8 cellular contexts compared by ENCODE assay signal in the genomic region with DNA sequence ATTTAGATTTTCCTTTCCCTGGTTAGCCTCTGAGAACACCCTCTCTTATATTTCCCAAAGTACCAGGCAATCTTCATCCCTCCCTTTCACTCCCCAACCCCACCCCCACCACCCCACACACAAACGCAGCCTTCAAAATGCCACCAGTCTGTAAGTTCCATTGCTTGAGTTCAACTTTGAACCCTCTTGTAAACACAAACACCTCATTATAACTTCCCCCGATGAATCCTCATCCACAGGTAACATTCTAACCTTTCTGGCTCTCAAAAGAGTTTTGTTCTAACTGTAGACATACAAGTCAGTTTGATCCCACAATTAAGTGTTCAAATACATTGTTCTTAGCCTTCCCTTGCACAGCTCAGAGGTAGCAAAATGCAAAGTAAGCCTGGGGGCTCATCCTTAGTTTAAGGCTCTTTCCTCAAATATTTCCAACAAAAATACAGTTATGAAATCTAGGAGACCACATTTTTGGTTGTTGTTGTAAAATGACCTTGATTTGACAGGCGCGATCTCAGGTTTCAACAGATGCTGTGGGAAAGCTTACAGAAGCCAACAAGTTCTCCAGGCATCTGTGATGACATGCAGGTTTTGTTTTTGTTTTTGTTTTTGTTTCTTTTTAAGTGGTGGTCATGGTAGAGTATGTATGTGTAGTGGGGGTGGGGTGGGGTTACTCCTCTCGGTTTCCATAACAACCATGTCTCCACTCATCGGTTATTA.
DNase-seq lines count a peak whose midpoint lies in the region; ATAC-seq and TF ChIP-seq lines count a peak whose summit lies in the region.

No MANE protein-coding gene starts in this region.

- H3K4me3 Mint-ChIP-seq in stimulated activated memory B cell treated with anti-CD40 and anti-IgM and Interleukin-4, amounts not matched to agents 10 μg/mL and 1 μg/mL and 100 μg/mL, for 72 hours = peak overlapping the region; percentile 88

- peaks cover 4% of the 10 kb centered on the region for H3K36me3 Mint-ChIP-seq in stimulated activated memory B cell treated with anti-CD40 and anti-IgM and Interleukin-4, amounts not matched to agents 10 μg/mL and 1 μg/mL and 100 μg/mL, for 72 hours

- peak overlapping the region; percentile 89 for H3K27ac Mint-ChIP-seq in stimulated activated memory B cell treated with anti-CD40 and anti-IgM and Interleukin-4, amounts not matched to agents 10 μg/mL and 1 μg/mL and 100 μg/mL, for 72 hours

- TF ChIP-seq CTCF in BE2C (IDR thresholded peaks at IDR 0.05; ENCODE audit: low read depth, low read length) = no peak

- ATAC-seq in GM18517 (IDR thresholded peaks at IDR 0.05; ENCODE audit: unreplicated experiment) = peak; percentile 57
- ATAC-seq in HG02973 (IDR thresholded peaks at IDR 0.05; ENCODE audit: unreplicated experiment) = peak; percentile 55
- no peak for ATAC-seq in stimulated activated memory B cell treated with anti-CD40 and anti-IgM and Interleukin-4, amounts not matched to agents 10 μg/mL and 1 μg/mL and 100 μg/mL, for 72 hours

- H3K27me3 Mint-ChIP-seq in stimulated activated memory B cell treated with anti-CD40 and anti-IgM and Interleukin-4, amounts not matched to agents 10 μg/mL and 1 μg/mL and 100 μg/mL, for 72 hours = no peaks in the 10 kb centered on the region

- no peaks in the 10 kb centered on the region for H3K9me3 ChIP-seq in BE2C

- H3K4me1 ChIP-seq in BE2C = peaks cover 5% of the 10 kb centered on the region; the same call in 1 of the 2 replicates

- DNase-seq in BE2C (no peak), T-helper 22 cell (ENCODE audit: low read depth) (peak; percentile 58), germinal center (ENCODE audit: low spot score) (peak; percentile 39), cortex of kidney (lab: John Stamatoyannopoulos, UW) (no peak)
- no peak for DNase-seq in activated CD8-positive, alpha-beta memory T cell treated with anti-CD3 and anti-CD28 coated beads, Interleukin-2, amount 50 U/mL, for 48 hours

- no peaks in the 10 kb centered on the region for H3K9me3 Mint-ChIP-seq in stimulated activated memory B cell treated with anti-CD40 and anti-IgM and Interleukin-4, amounts not matched to agents 10 μg/mL and 1 μg/mL and 100 μg/mL, for 72 hours

- peak overlapping the region; percentile 71 for H3K4me3 ChIP-seq in BE2C (ENCODE audit: low read depth, low read length)

- H3K36me3 ChIP-seq in BE2C = no peaks in the 10 kb centered on the region

- peaks cover 61% of the 10 kb centered on the region for H3K4me1 Mint-ChIP-seq in stimulated activated memory B cell treated with anti-CD40 and anti-IgM and Interleukin-4, amounts not matched to agents 10 μg/mL and 1 μg/mL and 100 μg/mL, for 72 hours

- H3K27me3 ChIP-seq in BE2C = no peaks in the 10 kb centered on the region

Comparison
In these comparisons a context has a peak if more than half of its experiments do, and no peak if none do; other contexts are left out.
1. DNase-seq: peak in T-helper 22 cell (single experiment) and germinal center (single experiment); none in BE2C (single experiment), cortex of kidney (single experiment) and activated CD8-positive, alpha-beta memory T cell treated with anti-CD3 and anti-CD28 coated beads, Interleukin-2, amount 50 U/mL, for 48 hours (single experiment).